In genomic region chr2:10862330-10862729, GRCh38 we compare ENCODE assay signal across 30 cellular contexts. TPM values are rescaled to one million over a fixed set of nuclear protein-coding genes. Genes with fewer than 3 reads are reported as not detected.
"Had no signal": no experiment of that assay in that cellular context is flagged by ENCODE, and none has a peak within 500 bp of the region (broad histone marks: within the 10 kb centered on the region; RNA-seq: fewer than 3 reads in every experiment).

No MANE protein-coding gene starts in this region.

- H3K9me3 Mint-ChIP-seq: activated naive CD4-positive, alpha-beta T cell treated with anti-CD3 and anti-CD28 coated beads, Interleukin-2, amount 10 ng/mL, durations not matched to agents 7 days and 5 days; activated naive CD8-positive, alpha-beta T cell treated with anti-CD3 and anti-CD28 coated beads, Interleukin-2, amount 10 ng/mL, durations not matched to agents 7 days and 5 days; activated T-helper 1 cell treated with anti-CD3 and anti-CD28 coated beads, Interleukin-12 subunit alpha, Interleukin-12 subunit beta, Interleukin-2, Interleukin-4 antibody, amounts not matched to agents 30 ng/mL and 10 ng/mL and 1 ng/mL, durations not matched to agents 14 hours and 24 hours and 36 hours; naive thymus-derived CD4-positive, alpha-beta T cell; stimulated activated memory B cell treated with anti-CD40 and anti-IgM and Interleukin-4, amounts not matched to agents 10 μg/mL and 1 μg/mL and 100 μg/mL, for 72 hours; stimulated activated naive CD8-positive, alpha-beta T cell treated with anti-CD3 and anti-CD28 coated beads, Interleukin-15, amount 100 ng/mL, for 72 hours; type B pancreatic cell had no signal

- H3K36me3 Mint-ChIP-seq: activated naive CD4-positive, alpha-beta T cell treated with anti-CD3 and anti-CD28 coated beads, Interleukin-2, amount 10 ng/mL, durations not matched to agents 7 days and 5 days; activated naive CD8-positive, alpha-beta T cell treated with anti-CD3 and anti-CD28 coated beads, Interleukin-2, amount 10 ng/mL, durations not matched to agents 7 days and 5 days; naive thymus-derived CD4-positive, alpha-beta T cell; stimulated activated memory B cell treated with anti-CD40 and anti-IgM and Interleukin-4, amounts not matched to agents 10 μg/mL and 1 μg/mL and 100 μg/mL, for 72 hours; type B pancreatic cell had no signal

- H3K4me1 ChIP-seq: foreskin keratinocyte had no signal

- H3K9me3 ChIP-seq: esophagus muscularis mucosa had no signal

- H3K4me3 Mint-ChIP-seq: activated naive CD4-positive, alpha-beta T cell treated with anti-CD3 and anti-CD28 coated beads, Interleukin-2, amount 10 ng/mL, durations not matched to agents 7 days and 5 days; activated naive CD8-positive, alpha-beta T cell treated with anti-CD3 and anti-CD28 coated beads, Interleukin-2, amount 10 ng/mL, durations not matched to agents 7 days and 5 days; activated T-helper 1 cell treated with anti-CD3 and anti-CD28 coated beads, Interleukin-12 subunit alpha, Interleukin-12 subunit beta, Interleukin-2, Interleukin-4 antibody, amounts not matched to agents 30 ng/mL and 10 ng/mL and 1 ng/mL, durations not matched to agents 14 hours and 24 hours and 36 hours; stimulated activated memory B cell treated with anti-CD40 and anti-IgM and Interleukin-4, amounts not matched to agents 10 μg/mL and 1 μg/mL and 100 μg/mL, for 72 hours; stimulated activated naive CD8-positive, alpha-beta T cell treated with anti-CD3 and anti-CD28 coated beads, Interleukin-15, amount 100 ng/mL, for 72 hours; type B pancreatic cell had no signal

- H3K27ac Mint-ChIP-seq: activated naive CD4-positive, alpha-beta T cell treated with anti-CD3 and anti-CD28 coated beads, Interleukin-2, amount 10 ng/mL, durations not matched to agents 7 days and 5 days; activated naive CD8-positive, alpha-beta T cell treated with anti-CD3 and anti-CD28 coated beads, Interleukin-2, amount 10 ng/mL, durations not matched to agents 7 days and 5 days; activated T-helper 1 cell treated with anti-CD3 and anti-CD28 coated beads, Interleukin-12 subunit alpha, Interleukin-12 subunit beta, Interleukin-2, Interleukin-4 antibody, amounts not matched to agents 30 ng/mL and 10 ng/mL and 1 ng/mL, durations not matched to agents 14 hours and 24 hours and 36 hours; naive thymus-derived CD4-positive, alpha-beta T cell; stimulated activated naive CD8-positive, alpha-beta T cell treated with anti-CD3 and anti-CD28 coated beads, Interleukin-15, amount 100 ng/mL, for 72 hours; type B pancreatic cell had no signal

- H3K4me3 ChIP-seq: esophagus muscularis mucosa, skin epidermis had no signal

- H3K27ac ChIP-seq: esophagus muscularis mucosa, foreskin keratinocyte, skin epidermis, VCaP had no signal

- DNase-seq: activated CD4-positive, alpha-beta T cell treated with anti-CD3 and anti-CD28 coated beads for 48 hours; activated CD4-positive, alpha-beta T cell treated with anti-CD3 and anti-CD28 coated beads, Interleukin-2, amount 50 U/mL, for 48 hours; activated CD8-positive, alpha-beta memory T cell treated with anti-CD3 and anti-CD28 coated beads for 24 hours; activated effector memory CD4-positive, alpha-beta T cell treated with anti-CD3 and anti-CD28 coated beads, Interleukin-2, amount 50 U/mL, for 16 hours; activated naive CD4-positive, alpha-beta T cell treated with anti-CD3 and anti-CD28 coated beads, Interleukin-2, amount 10 ng/mL, durations not matched to agents 7 days and 5 days; activated naive CD8-positive, alpha-beta T cell treated with anti-CD3 and anti-CD28 coated beads, Interleukin-2, amount 10 ng/mL, durations not matched to agents 7 days and 5 days; activated T-cell treated with anti-CD3 and anti-CD28 coated beads, Interleukin-2, amount 50 U/mL, for 1 hour; amniotic stem cell; central memory CD4-positive, alpha-beta T cell; dermis blood vessel endothelial cell; effector CD4-positive, alpha-beta T cell; foreskin keratinocyte; islet precursor cell; midbrain; naive thymus-derived CD4-positive, alpha-beta T cell; posterior cingulate gyrus; stimulated activated CD4-positive, alpha-beta T cell treated with anti-CD3 and anti-CD28 coated beads, Interleukin-12 subunit alpha, Interleukin-12 subunit beta, amount 100 ng/mL, for 4 hours; stimulated activated CD4-positive, alpha-beta T cell treated with anti-CD3 and anti-CD28 coated beads, Interleukin-4, amount 100 ng/mL, for 24 hours; stimulated activated naive CD8-positive, alpha-beta T cell treated with anti-CD3 and anti-CD28 coated beads, Interleukin-15, amount 100 ng/mL, for 72 hours; substantia nigra; T-helper 1 cell had no signal

- H3K36me3 ChIP-seq: esophagus muscularis mucosa had no signal

- ATAC-seq: activated CD4-positive, CD25-positive, alpha-beta regulatory T cell treated with anti-CD3 and anti-CD28 coated beads, Interleukin-2, amount 50 U/mL, for 24 hours; foreskin keratinocyte; naive thymus-derived CD4-positive, alpha-beta T cell; sciatic nerve; stimulated activated memory B cell treated with anti-CD40 and anti-IgM and Interleukin-4, amounts not matched to agents 10 μg/mL and 1 μg/mL and 100 μg/mL, for 72 hours; stimulated activated naive CD8-positive, alpha-beta T cell treated with anti-CD3 and anti-CD28 coated beads, Interleukin-15, amount 100 ng/mL, for 72 hours had no signal

RNA-seq across cellular contexts. Expression of gene KCNF1, which starts 49.4 kb away (rescaled TPM):
- total RNA-seq: activated naive CD8-positive, alpha-beta T cell treated with anti-CD3 and anti-CD28 coated beads, Interleukin-2, amount 10 ng/mL, durations not matched to agents 7 days and 5 days; activated T-helper 1 cell treated with anti-CD3 and anti-CD28 coated beads, Interleukin-12 subunit alpha, Interleukin-12 subunit beta, Interleukin-2, Interleukin-4 antibody, amounts not matched to agents 30 ng/mL and 10 ng/mL and 1 ng/mL, durations not matched to agents 14 hours and 24 hours and 36 hours; lower leg skin; naive thymus-derived CD4-positive, alpha-beta T cell had no signal
- polyA plus RNA-seq: naive thymus-derived CD4-positive, alpha-beta T cell had no signal
